1 cellular context compared by ENCODE assay signal in the genomic region with DNA sequence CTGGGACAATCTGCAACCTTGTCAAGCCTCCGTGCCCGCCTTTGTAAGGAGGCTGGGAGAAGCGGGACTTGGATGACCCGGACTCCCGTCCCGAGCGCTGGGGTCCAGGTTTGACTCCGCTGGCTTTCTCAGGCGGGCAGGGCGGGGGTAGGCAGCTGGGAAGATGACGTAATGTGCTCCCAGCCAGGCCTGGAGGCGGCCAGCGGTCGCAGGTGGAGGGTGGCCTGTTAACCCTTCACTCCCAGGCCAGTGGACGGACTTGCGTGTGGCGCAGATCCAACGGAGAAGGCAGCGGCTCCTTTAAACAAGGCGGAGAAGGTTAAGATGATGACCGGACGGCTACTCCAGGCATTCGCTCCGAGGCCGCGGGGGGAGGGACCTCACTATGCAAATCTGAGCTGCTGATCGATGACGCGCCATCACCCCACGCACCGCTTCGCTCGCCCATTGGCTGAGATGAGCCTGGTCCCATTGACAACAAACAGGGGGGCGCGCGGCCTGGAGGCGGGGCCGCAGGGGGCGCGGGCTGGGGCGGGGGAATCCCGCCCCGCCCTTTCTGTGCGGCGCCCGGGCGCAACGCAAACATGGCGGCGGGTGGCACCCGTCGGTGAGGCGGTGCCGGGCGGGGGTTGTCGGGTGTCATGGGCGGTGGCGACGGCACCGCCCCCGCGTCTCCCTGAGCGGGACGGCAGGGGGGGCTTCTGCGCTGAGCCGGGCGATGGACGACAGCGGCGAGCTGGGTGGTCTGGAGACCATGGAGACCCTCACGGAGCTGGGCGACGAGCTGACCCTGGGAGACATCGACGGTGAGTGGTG.
TF ChIP-seq lines count a peak whose summit lies in the region.

SREBF2 (plus strand) TSS at position 553 of the 816 bp plus-strand sequence; CDS start at position 719, 166 bp downstream.

TF ChIP-seq in GM12878, 131 proteins besides CTCF, POLR2A, EP300 and RAD21 (continued from another document and continues in another):
- TF ChIP-seq, protein P1, sequence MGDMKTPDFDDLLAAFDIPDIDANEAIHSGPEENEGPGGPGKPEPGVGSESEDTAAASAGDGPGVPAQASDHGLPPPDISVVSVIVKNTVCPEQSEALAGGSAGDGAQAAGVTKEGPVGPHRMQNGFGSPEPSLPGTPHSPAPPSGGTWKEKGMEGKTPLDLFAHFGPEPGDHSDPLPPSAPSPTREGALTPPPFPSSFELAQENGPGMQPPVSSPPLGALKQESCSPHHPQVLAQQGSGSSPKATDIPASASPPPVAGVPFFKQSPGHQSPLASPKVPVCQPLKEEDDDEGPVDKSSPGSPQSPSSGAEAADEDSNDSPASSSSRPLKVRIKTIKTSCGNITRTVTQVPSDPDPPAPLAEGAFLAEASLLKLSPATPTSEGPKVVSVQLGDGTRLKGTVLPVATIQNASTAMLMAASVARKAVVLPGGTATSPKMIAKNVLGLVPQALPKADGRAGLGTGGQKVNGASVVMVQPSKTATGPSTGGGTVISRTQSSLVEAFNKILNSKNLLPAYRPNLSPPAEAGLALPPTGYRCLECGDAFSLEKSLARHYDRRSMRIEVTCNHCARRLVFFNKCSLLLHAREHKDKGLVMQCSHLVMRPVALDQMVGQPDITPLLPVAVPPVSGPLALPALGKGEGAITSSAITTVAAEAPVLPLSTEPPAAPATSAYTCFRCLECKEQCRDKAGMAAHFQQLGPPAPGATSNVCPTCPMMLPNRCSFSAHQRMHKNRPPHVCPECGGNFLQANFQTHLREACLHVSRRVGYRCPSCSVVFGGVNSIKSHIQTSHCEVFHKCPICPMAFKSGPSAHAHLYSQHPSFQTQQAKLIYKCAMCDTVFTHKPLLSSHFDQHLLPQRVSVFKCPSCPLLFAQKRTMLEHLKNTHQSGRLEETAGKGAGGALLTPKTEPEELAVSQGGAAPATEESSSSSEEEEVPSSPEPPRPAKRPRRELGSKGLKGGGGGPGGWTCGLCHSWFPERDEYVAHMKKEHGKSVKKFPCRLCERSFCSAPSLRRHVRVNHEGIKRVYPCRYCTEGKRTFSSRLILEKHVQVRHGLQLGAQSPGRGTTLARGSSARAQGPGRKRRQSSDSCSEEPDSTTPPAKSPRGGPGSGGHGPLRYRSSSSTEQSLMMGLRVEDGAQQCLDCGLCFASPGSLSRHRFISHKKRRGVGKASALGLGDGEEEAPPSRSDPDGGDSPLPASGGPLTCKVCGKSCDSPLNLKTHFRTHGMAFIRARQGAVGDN (IDR thresholded peaks at IDR 0.05): no peak; the same call in none of the 2 replicates
- TF ChIP-seq JUND (IDR thresholded peaks at IDR 0.05; ENCODE audit: low read depth, low read length): peak; percentile 85; the same call in 1 of the 2 replicates
- no peak for TF ChIP-seq ASH2L (IDR thresholded peaks at IDR 0.05; ENCODE audit: borderline replicate concordance, low read depth)
- TF ChIP-seq, protein P2, sequence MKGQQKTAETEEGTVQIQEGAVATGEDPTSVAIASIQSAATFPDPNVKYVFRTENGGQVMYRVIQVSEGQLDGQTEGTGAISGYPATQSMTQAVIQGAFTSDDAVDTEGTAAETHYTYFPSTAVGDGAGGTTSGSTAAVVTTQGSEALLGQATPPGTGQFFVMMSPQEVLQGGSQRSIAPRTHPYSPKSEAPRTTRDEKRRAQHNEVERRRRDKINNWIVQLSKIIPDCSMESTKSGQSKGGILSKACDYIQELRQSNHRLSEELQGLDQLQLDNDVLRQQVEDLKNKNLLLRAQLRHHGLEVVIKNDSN (IDR thresholded peaks at IDR 0.05; ENCODE audit: borderline replicate concordance, extremely low read length, insufficient read depth, low read depth, low read length): no peak
- TF ChIP-seq GATAD2B (conservative IDR thresholded peaks at IDR 0.05; ENCODE audit: low read depth): peak; percentile 61; the same call in 1 of the 2 replicates
- no peak for TF ChIP-seq MEF2B (IDR thresholded peaks at IDR 0.05; ENCODE audit: partially characterized antibody, poor library complexity, severe bottlenecking)
- peak in 1 of 2 experiments; percentile 46; a peak in 1 of 4 replicates for TF ChIP-seq SRF (IDR thresholded peaks at IDR 0.05; ENCODE audit: low read depth in 2 of 2, low read length in 2 of 2)
- no peak for TF ChIP-seq ZNF274 (IDR thresholded peaks at IDR 0.05; ENCODE audit: insufficient read depth, insufficient read length)
- peak; percentile 47; the same call in 1 of the 2 replicates for TF ChIP-seq SMAD5 (IDR thresholded peaks at IDR 0.05; ENCODE audit: low read depth)
- TF ChIP-seq SUPT20H (IDR thresholded peaks at IDR 0.05; ENCODE audit: borderline replicate concordance, control insufficient read depth, low read depth, low read length): no peak
- TF ChIP-seq CHD2 (IDR thresholded peaks at IDR 0.05; ENCODE audit: borderline replicate concordance, low read depth, low read length): peak; percentile 86; the same call in 1 of the 2 replicates
- no peak for TF ChIP-seq MYC (IDR thresholded peaks at IDR 0.05; ENCODE audit: insufficient read depth, insufficient read length, insufficient replicate concordance, low read length, severe bottlenecking)
- TF ChIP-seq EZH2 (IDR thresholded peaks at IDR 0.05; ENCODE audit: borderline replicate concordance, control insufficient read depth, low read depth, low read length): no peak
- TF ChIP-seq, protein P3, sequence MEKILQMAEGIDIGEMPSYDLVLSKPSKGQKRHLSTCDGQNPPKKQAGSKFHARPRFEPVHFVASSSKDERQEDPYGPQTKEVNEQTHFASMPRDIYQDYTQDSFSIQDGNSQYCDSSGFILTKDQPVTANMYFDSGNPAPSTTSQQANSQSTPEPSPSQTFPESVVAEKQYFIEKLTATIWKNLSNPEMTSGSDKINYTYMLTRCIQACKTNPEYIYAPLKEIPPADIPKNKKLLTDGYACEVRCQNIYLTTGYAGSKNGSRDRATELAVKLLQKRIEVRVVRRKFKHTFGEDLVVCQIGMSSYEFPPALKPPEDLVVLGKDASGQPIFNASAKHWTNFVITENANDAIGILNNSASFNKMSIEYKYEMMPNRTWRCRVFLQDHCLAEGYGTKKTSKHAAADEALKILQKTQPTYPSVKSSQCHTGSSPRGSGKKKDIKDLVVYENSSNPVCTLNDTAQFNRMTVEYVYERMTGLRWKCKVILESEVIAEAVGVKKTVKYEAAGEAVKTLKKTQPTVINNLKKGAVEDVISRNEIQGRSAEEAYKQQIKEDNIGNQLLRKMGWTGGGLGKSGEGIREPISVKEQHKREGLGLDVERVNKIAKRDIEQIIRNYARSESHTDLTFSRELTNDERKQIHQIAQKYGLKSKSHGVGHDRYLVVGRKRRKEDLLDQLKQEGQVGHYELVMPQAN (conservative IDR thresholded peaks at IDR 0.05): no peak; the same call in none of the 2 replicates
- TF ChIP-seq FOS (IDR thresholded peaks at IDR 0.05; ENCODE audit: borderline replicate concordance, extremely low read depth, insufficient read length): no peak
- no peak for TF ChIP-seq ESRRA (IDR thresholded peaks at IDR 0.05; ENCODE audit: low read length)
- peak; percentile 93 for TF ChIP-seq SREBF2 (IDR thresholded peaks at IDR 0.05; ENCODE audit: low read length)
- peak; percentile 97 for TF ChIP-seq POU2F2 (IDR thresholded peaks at IDR 0.05; ENCODE audit: borderline replicate concordance, low read depth, low read length)
- TF ChIP-seq, protein P4, sequence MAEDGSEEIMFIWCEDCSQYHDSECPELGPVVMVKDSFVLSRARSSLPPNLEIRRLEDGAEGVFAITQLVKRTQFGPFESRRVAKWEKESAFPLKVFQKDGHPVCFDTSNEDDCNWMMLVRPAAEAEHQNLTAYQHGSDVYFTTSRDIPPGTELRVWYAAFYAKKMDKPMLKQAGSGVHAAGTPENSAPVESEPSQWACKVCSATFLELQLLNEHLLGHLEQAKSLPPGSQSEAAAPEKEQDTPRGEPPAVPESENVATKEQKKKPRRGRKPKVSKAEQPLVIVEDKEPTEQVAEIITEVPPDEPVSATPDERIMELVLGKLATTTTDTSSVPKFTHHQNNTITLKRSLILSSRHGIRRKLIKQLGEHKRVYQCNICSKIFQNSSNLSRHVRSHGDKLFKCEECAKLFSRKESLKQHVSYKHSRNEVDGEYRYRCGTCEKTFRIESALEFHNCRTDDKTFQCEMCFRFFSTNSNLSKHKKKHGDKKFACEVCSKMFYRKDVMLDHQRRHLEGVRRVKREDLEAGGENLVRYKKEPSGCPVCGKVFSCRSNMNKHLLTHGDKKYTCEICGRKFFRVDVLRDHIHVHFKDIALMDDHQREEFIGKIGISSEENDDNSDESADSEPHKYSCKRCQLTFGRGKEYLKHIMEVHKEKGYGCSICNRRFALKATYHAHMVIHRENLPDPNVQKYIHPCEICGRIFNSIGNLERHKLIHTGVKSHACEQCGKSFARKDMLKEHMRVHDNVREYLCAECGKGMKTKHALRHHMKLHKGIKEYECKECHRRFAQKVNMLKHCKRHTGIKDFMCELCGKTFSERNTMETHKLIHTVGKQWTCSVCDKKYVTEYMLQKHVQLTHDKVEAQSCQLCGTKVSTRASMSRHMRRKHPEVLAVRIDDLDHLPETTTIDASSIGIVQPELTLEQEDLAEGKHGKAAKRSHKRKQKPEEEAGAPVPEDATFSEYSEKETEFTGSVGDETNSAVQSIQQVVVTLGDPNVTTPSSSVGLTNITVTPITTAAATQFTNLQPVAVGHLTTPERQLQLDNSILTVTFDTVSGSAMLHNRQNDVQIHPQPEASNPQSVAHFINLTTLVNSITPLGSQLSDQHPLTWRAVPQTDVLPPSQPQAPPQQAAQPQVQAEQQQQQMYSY (CRISPR knock-in tag; IDR thresholded peaks at IDR 0.05): peak; percentile 77
- no peak for TF ChIP-seq KLF5 (IDR thresholded peaks at IDR 0.05; ENCODE audit: partially characterized antibody)
- peak; percentile 68 for TF ChIP-seq LARP7 (IDR thresholded peaks at IDR 0.05)
- TF ChIP-seq JUNB (IDR thresholded peaks at IDR 0.05): no peak
- no peak for TF ChIP-seq SIX5 (IDR thresholded peaks at IDR 0.05; ENCODE audit: low read depth, low read length, severe bottlenecking)
- peak; percentile 48 for TF ChIP-seq BCL3 (IDR thresholded peaks at IDR 0.05; ENCODE audit: borderline replicate concordance, insufficient read depth, low read depth, low read length, poor library complexity, severe bottlenecking)
- peak; percentile 76; the same call in 1 of the 2 replicates for TF ChIP-seq TBL1XR1 (IDR thresholded peaks at IDR 0.05; ENCODE audit: low read depth, low read length)
- TF ChIP-seq, protein P5, sequence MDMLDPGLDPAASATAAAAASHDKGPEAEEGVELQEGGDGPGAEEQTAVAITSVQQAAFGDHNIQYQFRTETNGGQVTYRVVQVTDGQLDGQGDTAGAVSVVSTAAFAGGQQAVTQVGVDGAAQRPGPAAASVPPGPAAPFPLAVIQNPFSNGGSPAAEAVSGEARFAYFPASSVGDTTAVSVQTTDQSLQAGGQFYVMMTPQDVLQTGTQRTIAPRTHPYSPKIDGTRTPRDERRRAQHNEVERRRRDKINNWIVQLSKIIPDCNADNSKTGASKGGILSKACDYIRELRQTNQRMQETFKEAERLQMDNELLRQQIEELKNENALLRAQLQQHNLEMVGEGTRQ (IDR thresholded peaks at IDR 0.05; ENCODE audit: borderline replicate concordance, low read depth, low read length): no peak
- TF ChIP-seq HDAC6 (IDR thresholded peaks at IDR 0.05; ENCODE audit: unreplicated experiment): peak; percentile 78
- peak; percentile 79; the same call in 1 of the 2 replicates for TF ChIP-seq CBFB (IDR thresholded peaks at IDR 0.05; ENCODE audit: low read depth)
- peak; percentile 69; the same call in 1 of the 2 replicates for TF ChIP-seq ZBTB4 (CRISPR knock-in tag; IDR thresholded peaks at IDR 0.05)
- no peak; the same call in 1 of the 2 replicates for TF ChIP-seq MTA3 (IDR thresholded peaks at IDR 0.05; ENCODE audit: borderline replicate concordance, low read length)
- TF ChIP-seq RELA (IDR thresholded peaks at IDR 0.05; ENCODE audit: borderline replicate concordance, partially characterized antibody): peak; percentile 95
- TF ChIP-seq CBX5 (IDR thresholded peaks at IDR 0.05; ENCODE audit: low read depth): no peak
- peak in 1 of 2 experiments; percentile 65; a peak in 2 of 4 replicates for TF ChIP-seq BHLHE40 (IDR thresholded peaks at IDR 0.05; ENCODE audit: borderline replicate concordance in 1 of 2, low read depth in 2 of 2, low read length in 1 of 2)
- TF ChIP-seq TAF1 (IDR thresholded peaks at IDR 0.05; ENCODE audit: borderline replicate concordance, low read depth, low read length): peak; percentile 92; the same call in 1 of the 2 replicates
- TF ChIP-seq PAX8 (IDR thresholded peaks at IDR 0.05): no peak
- TF ChIP-seq, protein P6, sequence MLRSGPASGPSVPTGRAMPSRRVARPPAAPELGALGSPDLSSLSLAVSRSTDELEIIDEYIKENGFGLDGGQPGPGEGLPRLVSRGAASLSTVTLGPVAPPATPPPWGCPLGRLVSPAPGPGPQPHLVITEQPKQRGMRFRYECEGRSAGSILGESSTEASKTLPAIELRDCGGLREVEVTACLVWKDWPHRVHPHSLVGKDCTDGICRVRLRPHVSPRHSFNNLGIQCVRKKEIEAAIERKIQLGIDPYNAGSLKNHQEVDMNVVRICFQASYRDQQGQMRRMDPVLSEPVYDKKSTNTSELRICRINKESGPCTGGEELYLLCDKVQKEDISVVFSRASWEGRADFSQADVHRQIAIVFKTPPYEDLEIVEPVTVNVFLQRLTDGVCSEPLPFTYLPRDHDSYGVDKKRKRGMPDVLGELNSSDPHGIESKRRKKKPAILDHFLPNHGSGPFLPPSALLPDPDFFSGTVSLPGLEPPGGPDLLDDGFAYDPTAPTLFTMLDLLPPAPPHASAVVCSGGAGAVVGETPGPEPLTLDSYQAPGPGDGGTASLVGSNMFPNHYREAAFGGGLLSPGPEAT (IDR thresholded peaks at IDR 0.05; ENCODE audit: low read depth): peak; percentile 96
